10 cellular contexts compared by ENCODE assay signal in the genomic region with DNA sequence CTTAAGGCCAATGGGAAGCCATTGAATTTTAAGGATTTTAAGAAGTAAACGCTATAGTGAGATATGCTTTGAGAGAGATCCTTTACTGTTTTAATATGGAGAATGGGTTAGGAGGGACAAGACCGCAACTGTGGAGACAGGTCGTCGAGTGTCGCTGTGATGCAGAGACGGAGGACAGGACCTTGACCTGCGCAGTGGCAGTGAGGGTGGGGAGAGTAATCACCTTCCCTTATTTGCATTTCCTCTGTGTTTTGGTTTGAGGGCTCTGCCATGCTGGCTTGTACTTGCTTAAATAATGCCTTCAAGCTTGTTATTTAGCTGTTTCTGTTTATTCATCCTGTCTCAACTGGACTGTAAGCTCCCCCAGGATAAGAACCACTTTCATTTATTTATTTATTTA.
"Had no signal": no experiment of that assay in that cellular context is flagged by ENCODE, and none has a peak within 500 bp of the region (broad histone marks: within the 10 kb centered on the region; RNA-seq: fewer than 3 reads in every experiment).

No MANE protein-coding gene starts in this region.

- FAIRE-seq: HepG2 had no signal

- H3K4me1 ChIP-seq: HAP-1 had no signal

- H3K36me3 ChIP-seq: HAP-1 had no signal

- ATAC-seq: HCT116, HepG2 had no signal

- H3K27ac Mint-ChIP-seq: HFFc6, IgD-negative memory B cell had no signal

- H3K36me3 Mint-ChIP-seq: IgD-negative memory B cell had no signal

- H3K27ac ChIP-seq: HL-60 had no signal

- H3K9me3 ChIP-seq: HAP-1 had no signal

- H3K4me3 ChIP-seq: HAP-1 had no signal

- DNase-seq: GOT3, H7, HFFc6, Karpas-422, KG1 had no signal

- H3K4me3 Mint-ChIP-seq: HFFc6, IgD-negative memory B cell had no signal
